ENCODE assay signal across 1 cellular context in the genomic region with DNA sequence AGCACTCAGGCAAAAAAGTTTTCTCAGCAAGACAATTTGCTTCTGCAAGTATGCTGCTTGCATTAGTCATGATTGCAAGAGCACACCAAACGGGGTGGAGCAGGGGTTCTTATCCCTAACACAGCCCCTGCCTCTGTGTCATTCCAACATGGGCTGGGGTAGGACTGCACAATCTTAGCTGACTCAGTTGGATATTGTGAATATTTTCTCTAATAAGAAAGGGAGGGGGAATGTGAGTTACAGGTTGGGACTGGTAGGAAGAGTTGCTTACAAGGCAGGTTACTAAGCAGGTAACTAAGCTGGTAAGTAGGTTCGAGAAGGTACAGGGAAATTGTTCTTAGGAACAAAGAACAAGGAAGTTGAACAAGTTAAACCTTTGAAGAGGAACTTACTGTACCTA.
TF ChIP-seq lines count a peak whose summit lies in the region.

No MANE protein-coding gene starts in this region.

TF ChIP-seq in K562, 482 proteins besides CTCF, POLR2A, EP300 and RAD21:
- TF ChIP-seq, protein P1, sequence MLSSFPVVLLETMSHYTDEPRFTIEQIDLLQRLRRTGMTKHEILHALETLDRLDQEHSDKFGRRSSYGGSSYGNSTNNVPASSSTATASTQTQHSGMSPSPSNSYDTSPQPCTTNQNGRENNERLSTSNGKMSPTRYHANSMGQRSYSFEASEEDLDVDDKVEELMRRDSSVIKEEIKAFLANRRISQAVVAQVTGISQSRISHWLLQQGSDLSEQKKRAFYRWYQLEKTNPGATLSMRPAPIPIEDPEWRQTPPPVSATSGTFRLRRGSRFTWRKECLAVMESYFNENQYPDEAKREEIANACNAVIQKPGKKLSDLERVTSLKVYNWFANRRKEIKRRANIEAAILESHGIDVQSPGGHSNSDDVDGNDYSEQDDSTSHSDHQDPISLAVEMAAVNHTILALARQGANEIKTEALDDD (IDR thresholded peaks at IDR 0.05), result peak; percentile 54; the same call in 1 of the 2 replicates
